In the genomic region with DNA sequence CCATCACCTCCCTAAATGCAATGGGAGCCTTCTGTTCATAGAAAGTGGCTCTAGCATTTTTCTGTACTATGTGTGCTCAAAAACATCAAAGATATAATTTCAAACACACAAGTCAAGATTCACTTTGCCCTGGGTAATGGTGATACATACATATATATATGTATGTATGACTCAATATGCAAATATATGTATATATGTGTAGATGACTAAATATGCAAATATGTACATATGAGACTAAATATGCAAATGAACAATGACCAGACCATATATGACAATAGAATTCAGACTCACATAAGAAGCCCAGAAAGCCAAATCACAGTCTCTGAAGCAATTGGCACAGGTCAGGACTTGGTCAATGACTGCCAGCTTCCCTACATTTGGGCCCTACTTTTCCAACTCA, we compare ENCODE assay signal across 27 cellular contexts.
"Had no signal": no experiment of that assay in that cellular context is flagged by ENCODE, and none has a peak within 500 bp of the region (broad histone marks: within the 10 kb centered on the region; RNA-seq: fewer than 3 reads in every experiment).

No MANE protein-coding gene starts in this region.

- H3K36me3 ChIP-seq: ascending aorta, ovary, right lobe of liver, stomach, tibial nerve had no signal

- DNase-seq: activated B cell treated with CpG ODN at 0.5 μM for 24 hours; activated CD4-positive, alpha-beta T cell treated with anti-CD3 and anti-CD28 coated beads for 4 hours; activated CD4-positive, alpha-beta T cell treated with anti-CD3 and anti-CD28 coated beads, Interleukin-2, amount 50 U/mL, for 4 hours; activated CD8-positive, alpha-beta memory T cell treated with anti-CD3 and anti-CD28 coated beads, Interleukin-2, amount 50 U/mL, for 4 hours; activated naive CD8-positive, alpha-beta T cell treated with anti-CD3 and anti-CD28 coated beads, Interleukin-2, amount 10 ng/mL, durations not matched to agents 7 days and 5 days; activated T-cell treated with anti-CD3 and anti-CD28 coated beads, Interleukin-2, amount 50 U/mL, for 24 hours; dorsolateral prefrontal cortex; effector memory CD4-positive, alpha-beta T cell; erythroblast; head of caudate nucleus; hippocampal formation; left cardiac atrium; naive B cell; ovary; right lobe of liver; stimulated activated CD4-positive, alpha-beta T cell treated with anti-CD3 and anti-CD28 coated beads, Interleukin-2, amount 100 ng/mL, for 48 hours; stomach; T-helper 1 cell had no signal

- ATAC-seq: right lobe of liver had no signal

- H3K36me3 Mint-ChIP-seq: brain, mesothelial cell of epicardium had no signal

- H3K27me3 ChIP-seq: ascending aorta, ovary, right lobe of liver, stomach, tibial nerve had no signal

- FAIRE-seq: keratinocyte had no signal

- H3K27ac ChIP-seq: ascending aorta, coronary artery, ovary, right lobe of liver, stomach, tibial nerve had no signal

- H3K27ac Mint-ChIP-seq: activated B cell treated with CpG ODN at 0.5 μM for 24 hours; activated naive CD8-positive, alpha-beta T cell treated with anti-CD3 and anti-CD28 coated beads, Interleukin-2, amount 10 ng/mL, durations not matched to agents 7 days and 5 days; activated T-cell treated with anti-CD3 and anti-CD28 coated beads, Interleukin-2, amount 50 U/mL, for 24 hours; activated T-helper 2 cell treated with anti-CD3 and anti-CD28 coated beads, Interferon-gamma antibody, Interleukin-2, Interleukin-4, amounts not matched to agents 10 μg/mL and 5 μg/mL and 100 μg/mL, durations not matched to agents 14 hours and 24 hours and 36 hours; brain; mesothelial cell of epicardium; progenitor cell of endocrine pancreas; T-helper 2 cell treated with Interferon-gamma antibody and Interleukin-4, amounts not matched to agents 5 μg/mL and 100 μg/mL, for 36 hours had no signal

- H3K4me1 ChIP-seq: ascending aorta, right lobe of liver had no signal

- H3K9me3 Mint-ChIP-seq: activated B cell treated with CpG ODN at 0.5 μM for 24 hours; activated T-cell treated with anti-CD3 and anti-CD28 coated beads, Interleukin-2, amount 50 U/mL, for 24 hours; activated T-helper 2 cell treated with anti-CD3 and anti-CD28 coated beads, Interferon-gamma antibody, Interleukin-2, Interleukin-4, amounts not matched to agents 10 μg/mL and 5 μg/mL and 100 μg/mL, durations not matched to agents 14 hours and 24 hours and 36 hours; mesothelial cell of epicardium; T-helper 2 cell treated with Interferon-gamma antibody and Interleukin-4, amounts not matched to agents 5 μg/mL and 100 μg/mL, for 36 hours had no signal

- H3K9me3 ChIP-seq: ascending aorta, ovary, right lobe of liver, stomach, tibial nerve had no signal

- H3K4me3 ChIP-seq: ascending aorta, coronary artery, dorsolateral prefrontal cortex, ovary, right lobe of liver, stomach, tibial nerve had no signal
